Comparison of ENCODE assay signal across 20 cellular contexts in the genomic region with DNA sequence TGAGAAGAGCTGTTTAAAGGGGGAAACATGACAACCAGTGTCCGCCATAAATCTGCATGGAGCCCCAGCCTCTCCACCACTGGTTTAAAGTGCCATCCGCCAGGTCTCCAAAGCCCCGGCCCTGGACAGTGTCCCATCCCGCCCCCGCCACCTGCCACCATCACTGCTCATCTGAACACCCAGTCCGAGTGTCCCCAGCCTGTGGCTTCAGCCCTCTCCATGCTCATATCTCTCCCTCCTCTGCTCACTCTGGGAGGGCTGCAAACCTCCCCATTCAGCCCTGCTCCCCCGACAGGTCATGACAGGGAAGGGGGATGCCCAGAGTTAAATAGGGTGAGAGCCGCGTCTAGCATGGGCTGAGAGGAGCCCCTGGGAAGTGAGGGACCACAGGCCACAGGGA.
DNase-seq lines count a peak whose midpoint lies in the region; ATAC-seq and TF ChIP-seq lines count a peak whose summit lies in the region.
"Had no signal": no experiment of that assay in that cellular context is flagged by ENCODE, and none has a peak within 500 bp of the region (broad histone marks: within the 10 kb centered on the region; RNA-seq: fewer than 3 reads in every experiment).

No MANE protein-coding gene starts in this region.

- no peak overlapping the region for H3K14ac ChIP-seq in neuronal stem cell (ENCODE audit: low read length)

- no peak overlapping the region for H2AK5ac ChIP-seq in neuronal stem cell (ENCODE audit: low read depth, low read length)

- no peak for TF ChIP-seq CTCF in suprapubic skin (IDR thresholded peaks at IDR 0.05)

- no peak for ATAC-seq in HG03460 (IDR thresholded peaks at IDR 0.05; ENCODE audit: unreplicated experiment)

- H3K9me3 ChIP-seq in neuronal stem cell (replicated peaks in 1 of 2; ENCODE audit: control insufficient read depth in 2 of 2, insufficient read depth in 1 of 2, low read depth in 1 of 2, low read length in 2 of 2) (no peaks in the 10 kb centered on the region), suprapubic skin (no peaks in the 10 kb centered on the region)
- H3K9me3 ChIP-seq: BE2C had no signal

- no CpG with 5 or more reads among the region's 9 CpGs for WGBS in neuronal stem cell (ENCODE audit: extremely low coverage in 2 of 2, insufficient read length in 2 of 2, insufficient replicate concordance in 1 of 2), 2 donors
- WGBS in suprapubic skin, result 84% methylated on average over 9 of the region's 9 CpGs

- CTCF ChIA-PET in activated naive CD4-positive, alpha-beta T cell treated with anti-CD3 and anti-CD28 coated beads, Interleukin-2, amount 10 ng/mL, durations not matched to agents 7 days and 5 days (lab: Charles Lee), result no interaction called here
- CTCF ChIA-PET in activated naive CD4-positive, alpha-beta T cell treated with anti-CD3 and anti-CD28 coated beads for 36 hours (lab: Charles Lee), result no interaction called here

- intact Hi-C loops in activated naive CD4-positive, alpha-beta T cell treated with anti-CD3 and anti-CD28 coated beads for 36 hours (cut with micrococcal nuclease), result no loop called here

- H2BK5ac ChIP-seq in neuronal stem cell (ENCODE audit: low read length), result no peak overlapping the region

- H4K8ac ChIP-seq in neuronal stem cell (ENCODE audit: low read depth, low read length), result no peak overlapping the region

- H3K23ac ChIP-seq in neuronal stem cell (ENCODE audit: low read depth, low read length, poor library complexity), result peak overlapping the region; percentile 18

- H3K27ac ChIP-seq in neuronal stem cell (replicated peaks; ENCODE audit: low read length), result no peak overlapping the region
- H3K27ac ChIP-seq in suprapubic skin, result no peak overlapping the region
- H3K27ac ChIP-seq: 22Rv1; BLaER1 treated with 17β-estradiol and CSF1 and Interleukin-3, amounts not matched to agents 10 nM and 100 nM had no signal

- H3K4me2 ChIP-seq in neuronal stem cell (ENCODE audit: insufficient read depth, low read length, poor library complexity, severe bottlenecking), result no peak overlapping the region
- H3K4me2 ChIP-seq: BLaER1 treated with 17β-estradiol and CSF1 and Interleukin-3, amounts not matched to agents 10 nM and 100 nM had no signal

- H3K18ac ChIP-seq in neuronal stem cell (ENCODE audit: low read length), result peak overlapping the region; percentile 60

- H3K27ac Mint-ChIP-seq in activated naive CD4-positive, alpha-beta T cell treated with anti-CD3 and anti-CD28 coated beads, Interleukin-2, amount 10 ng/mL, durations not matched to agents 7 days and 5 days, result no peak overlapping the region
- no peak overlapping the region for H3K27ac Mint-ChIP-seq in activated naive CD4-positive, alpha-beta T cell treated with anti-CD3 and anti-CD28 coated beads for 36 hours
- H3K27ac Mint-ChIP-seq: CD4-positive, alpha-beta T cell; CD8-positive, alpha-beta memory T cell had no signal

- no peaks in the 10 kb centered on the region for H3K27me3 ChIP-seq in neuronal stem cell (ENCODE audit: control insufficient read depth in 3 of 3, insufficient read depth in 3 of 3, low read depth in 1 of 3, low read length in 3 of 3)
- peaks cover 18% of the 10 kb centered on the region for H3K27me3 ChIP-seq in suprapubic skin
- H3K27me3 ChIP-seq: BE2C; BLaER1 treated with 17β-estradiol and CSF1 and Interleukin-3, amounts not matched to agents 10 nM and 100 nM had no signal

- DNase-seq in activated naive CD4-positive, alpha-beta T cell treated with anti-CD3 and anti-CD28 coated beads, Interleukin-2, amount 10 ng/mL, durations not matched to agents 7 days and 5 days, result peak; percentile 13
- DNase-seq in activated naive CD4-positive, alpha-beta T cell treated with anti-CD3 and anti-CD28 coated beads for 36 hours, result no peak
- DNase-seq in neuronal stem cell (ENCODE audit: low spot score), result no peak
- peak; percentile 35 to 50 for DNase-seq in suprapubic skin (ENCODE audit: low spot score in 2 of 2)
- no peak for DNase-seq in activated CD8-positive, alpha-beta memory T cell treated with anti-CD3 and anti-CD28 coated beads, Interleukin-2, amount 50 U/mL, for 4 hours
- DNase-seq in mesenteric fat pad (ENCODE audit: low spot score), result no peak
- DNase-seq: AML-193; BE2C; CD4-positive, alpha-beta T cell; CD8-positive, alpha-beta memory T cell; DMS 273 treated with DMSO at 0.1 percent for 48 hours; DMS53; DMS79 treated with DMSO at 0.1 percent for 48 hours; GF-D8; H7; HCEC 1CT had no signal

- H3K36me3 ChIP-seq in neuronal stem cell (replicated peaks in 1 of 2; ENCODE audit: control insufficient read depth in 2 of 2, insufficient read depth in 2 of 2, low read length in 2 of 2) (peaks cover 24 to 97% of the 10 kb centered on the region in 2 donors), suprapubic skin (no peaks in the 10 kb centered on the region)
- H3K36me3 ChIP-seq: BE2C; BLaER1 treated with 17β-estradiol and CSF1 and Interleukin-3, amounts not matched to agents 10 nM and 100 nM had no signal

- no peak overlapping the region for H3K4ac ChIP-seq in neuronal stem cell (ENCODE audit: low read length)

- H4K91ac ChIP-seq in neuronal stem cell (ENCODE audit: low read depth, low read length, poor library complexity), result no peak overlapping the region

- H3K79me1 ChIP-seq in neuronal stem cell (ENCODE audit: low read depth, low read length), result peaks cover 7% of the 10 kb centered on the region

- H2BK120ac ChIP-seq in neuronal stem cell (ENCODE audit: low read depth, low read length), result no peak overlapping the region

- peaks cover 49% of the 10 kb centered on the region for H3K27me3 Mint-ChIP-seq in activated naive CD4-positive, alpha-beta T cell treated with anti-CD3 and anti-CD28 coated beads, Interleukin-2, amount 10 ng/mL, durations not matched to agents 7 days and 5 days
- no peaks in the 10 kb centered on the region for H3K27me3 Mint-ChIP-seq in activated naive CD4-positive, alpha-beta T cell treated with anti-CD3 and anti-CD28 coated beads for 36 hours (ENCODE audit: low read depth)
- H3K27me3 Mint-ChIP-seq: CD4-positive, alpha-beta T cell had no signal

- H3K4me1 ChIP-seq in neuronal stem cell (ENCODE audit: control insufficient read depth in 2 of 2, insufficient read depth in 1 of 2, low read depth in 1 of 2, low read length in 2 of 2), result peaks cover 0 to 1% of the 10 kb centered on the region in 2 donors
- no peaks in the 10 kb centered on the region for H3K4me1 ChIP-seq in suprapubic skin
- H3K4me1 ChIP-seq: BE2C had no signal

- H3K9me3 Mint-ChIP-seq in activated naive CD4-positive, alpha-beta T cell treated with anti-CD3 and anti-CD28 coated beads, Interleukin-2, amount 10 ng/mL, durations not matched to agents 7 days and 5 days, result no peaks in the 10 kb centered on the region
- no peaks in the 10 kb centered on the region for H3K9me3 Mint-ChIP-seq in activated naive CD4-positive, alpha-beta T cell treated with anti-CD3 and anti-CD28 coated beads for 36 hours
- H3K9me3 Mint-ChIP-seq: CD4-positive, alpha-beta T cell; CD8-positive, alpha-beta memory T cell had no signal

- no peak overlapping the region for H2AFZ ChIP-seq in neuronal stem cell (ENCODE audit: low read length)

- no peaks in the 10 kb centered on the region for H3K36me3 Mint-ChIP-seq in activated naive CD4-positive, alpha-beta T cell treated with anti-CD3 and anti-CD28 coated beads, Interleukin-2, amount 10 ng/mL, durations not matched to agents 7 days and 5 days
- H3K36me3 Mint-ChIP-seq in activated naive CD4-positive, alpha-beta T cell treated with anti-CD3 and anti-CD28 coated beads for 36 hours (ENCODE audit: low read depth), result no peaks in the 10 kb centered on the region
- H3K36me3 Mint-ChIP-seq: CD14-positive monocyte; CD8-positive, alpha-beta memory T cell had no signal

- TF ChIP-seq EP300 in suprapubic skin (IDR thresholded peaks at IDR 0.05), result no peak

- H3K4me1 Mint-ChIP-seq in activated naive CD4-positive, alpha-beta T cell treated with anti-CD3 and anti-CD28 coated beads, Interleukin-2, amount 10 ng/mL, durations not matched to agents 7 days and 5 days, result peaks cover 2% of the 10 kb centered on the region
- H3K4me1 Mint-ChIP-seq in activated naive CD4-positive, alpha-beta T cell treated with anti-CD3 and anti-CD28 coated beads for 36 hours (ENCODE audit: low read depth), result peaks cover 4% of the 10 kb centered on the region
- H3K4me1 Mint-ChIP-seq: CD14-positive monocyte; CD8-positive, alpha-beta memory T cell had no signal

- TF ChIP-seq POLR2A in suprapubic skin (IDR thresholded peaks at IDR 0.05), result no peak

- H3K4me3 ChIP-seq in neuronal stem cell (ENCODE audit: low read length in 2 of 2) (no peak overlapping the region), suprapubic skin (no peak overlapping the region)
- H3K4me3 ChIP-seq: BLaER1 treated with 17β-estradiol and CSF1 and Interleukin-3, amounts not matched to agents 10 nM and 100 nM had no signal

- no peak overlapping the region for H3K4me3 Mint-ChIP-seq in activated naive CD4-positive, alpha-beta T cell treated with anti-CD3 and anti-CD28 coated beads, Interleukin-2, amount 10 ng/mL, durations not matched to agents 7 days and 5 days
- H3K4me3 Mint-ChIP-seq in activated naive CD4-positive, alpha-beta T cell treated with anti-CD3 and anti-CD28 coated beads for 36 hours, result no peak overlapping the region
- H3K4me3 Mint-ChIP-seq: CD14-positive monocyte; CD4-positive, alpha-beta T cell; CD8-positive, alpha-beta memory T cell had no signal

- H2BK15ac ChIP-seq in neuronal stem cell (ENCODE audit: low read length), result no peak overlapping the region

- H2BK12ac ChIP-seq in neuronal stem cell (ENCODE audit: low read length), result no peak overlapping the region

- H3K9ac ChIP-seq in neuronal stem cell (ENCODE audit: low read depth, low read length, poor library complexity), result no peak overlapping the region
- H3K9ac ChIP-seq: BLaER1 treated with 17β-estradiol and CSF1 and Interleukin-3, amounts not matched to agents 10 nM and 100 nM had no signal

Comparison
In these comparisons a context has a peak if more than half of its experiments do, and no peak if none do; other contexts are left out.
1. DNase-seq: peak in activated naive CD4-positive, alpha-beta T cell treated with anti-CD3 and anti-CD28 coated beads, Interleukin-2, amount 10 ng/mL, durations not matched to agents 7 days and 5 days (single experiment) and suprapubic skin (2 of 2); none in activated naive CD4-positive, alpha-beta T cell treated with anti-CD3 and anti-CD28 coated beads for 36 hours (single experiment), neuronal stem cell (single experiment), activated CD8-positive, alpha-beta memory T cell treated with anti-CD3 and anti-CD28 coated beads, Interleukin-2, amount 50 U/mL, for 4 hours (single experiment) and mesenteric fat pad (single experiment).